ENCODE assay signal across 8 cellular contexts in the genomic region with DNA sequence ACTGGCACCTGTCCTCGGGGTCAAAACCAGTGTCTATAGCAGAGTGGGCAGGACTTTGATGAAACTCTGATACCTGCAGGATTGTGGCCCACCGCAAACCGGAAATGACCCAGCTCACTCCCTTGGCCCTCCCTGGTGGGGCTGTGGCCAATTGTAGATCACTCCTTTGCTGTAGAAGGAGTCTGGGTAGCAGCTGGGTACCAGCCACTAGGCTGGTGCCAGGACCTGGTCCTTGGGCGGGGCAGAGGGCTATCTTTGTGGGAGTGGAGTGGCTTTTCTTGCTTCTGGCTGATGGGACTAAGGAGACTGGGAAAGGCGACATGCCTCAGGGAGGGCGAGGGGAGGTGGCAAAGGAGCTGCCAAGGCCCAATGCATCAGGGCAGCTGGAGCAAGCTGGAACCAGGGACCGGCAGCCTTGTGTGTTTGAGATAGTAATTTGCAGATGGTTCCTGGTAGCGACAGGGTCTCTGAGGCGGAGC. TPM values are rescaled to one million over a fixed set of nuclear protein-coding genes. Genes with fewer than 3 reads are reported as not detected.
DNase-seq lines count a peak whose midpoint lies in the region; ATAC-seq and TF ChIP-seq lines count a peak whose summit lies in the region.

No MANE protein-coding gene starts in this region.

- peak overlapping the region in 1 of 2 donors; percentile 42 for H3K4me3 ChIP-seq in right atrium auricular region
- H3K4me3 ChIP-seq in SU-DHL-6 (ENCODE audit: insufficient read depth, low read length, poor library complexity, severe bottlenecking): peak overlapping the region; percentile 35
- peak overlapping the region; percentile 87 for H3K4me3 ChIP-seq in iPS-20b (ENCODE audit: low read length)
- peak overlapping the region; percentile 36 to 46 for H3K4me3 ChIP-seq in vagina

- H2AFZ ChIP-seq in SU-DHL-6 (ENCODE audit: low read depth, low read length, severe bottlenecking): peak overlapping the region; percentile 85

- H3K9me2 ChIP-seq in SU-DHL-6 (replicated peaks; ENCODE audit: insufficient read depth, low read length): no peaks in the 10 kb centered on the region

- no peak for ATAC-seq in Right ventricle myocardium superior (ENCODE audit: poor library complexity)
- ATAC-seq in HG02973 (IDR thresholded peaks at IDR 0.05; ENCODE audit: unreplicated experiment): no peak
- no peak for ATAC-seq in GM18858 (IDR thresholded peaks at IDR 0.05; ENCODE audit: unreplicated experiment)

- intact Hi-C loops in Right ventricle myocardium superior (cut with DNase I): no loop called here
- intact Hi-C loops in vagina (cut with DNase I): no loop called here

- no peaks in the 10 kb centered on the region for H4K20me1 ChIP-seq in SU-DHL-6 (ENCODE audit: low read depth, low read length)

- in situ Hi-C loops in ACHN (cut with HindIII; ENCODE audit: low pct_ligation_motif_present, low pct_unique_long_range_greater_than_20kb, low sequenced_read_pairs): no loop called here

- H3K9ac ChIP-seq in SU-DHL-6 (ENCODE audit: low read length) (peak overlapping the region; percentile 3; the same call in 1 of the 2 replicates), iPS-20b (ENCODE audit: low read depth, low read length) (no peak overlapping the region)

- DNase-seq in right atrium auricular region (ENCODE audit: low spot score): peak; percentile 50
- no peak for DNase-seq in Right ventricle myocardium superior
- DNase-seq in vagina (ENCODE audit: extremely low spot score in 2 of 2): no peak
- no peak for DNase-seq in ACHN

- TF ChIP-seq CTCF in right atrium auricular region (IDR thresholded peaks at IDR 0.05) (no peak), SU-DHL-6 (IDR thresholded peaks at IDR 0.05; ENCODE audit: insufficient read depth, low read length, poor library complexity, severe bottlenecking) (no peak), vagina (IDR thresholded peaks at IDR 0.05) (no peak)

- H3K27ac ChIP-seq in right atrium auricular region: no peak overlapping the region
- no peak overlapping the region for H3K27ac ChIP-seq in SU-DHL-6 (ENCODE audit: low read depth, low read length)
- H3K27ac ChIP-seq in iPS-20b (ENCODE audit: low read length): no peak overlapping the region
- no peak overlapping the region for H3K27ac ChIP-seq in vagina

- H3K27me3 ChIP-seq in right atrium auricular region (peaks cover 0 to 4% of the 10 kb centered on the region in 2 donors), SU-DHL-6 (ENCODE audit: low read length) (no peaks in the 10 kb centered on the region), iPS-20b (ENCODE audit: insufficient read depth, low read length) (peaks cover 10% of the 10 kb centered on the region), vagina (peaks cover 8% of the 10 kb centered on the region)

- peak overlapping the region; percentile 67 for H3K4me2 ChIP-seq in SU-DHL-6 (ENCODE audit: low read depth, low read length, poor library complexity, severe bottlenecking)

- H3K36me3 ChIP-seq in right atrium auricular region: no peaks in the 10 kb centered on the region
- no peaks in the 10 kb centered on the region for H3K36me3 ChIP-seq in SU-DHL-6 (ENCODE audit: low read length)
- H3K36me3 ChIP-seq in iPS-20b (ENCODE audit: insufficient read depth, low read depth, low read length): no peaks in the 10 kb centered on the region
- H3K36me3 ChIP-seq in vagina: no peaks in the 10 kb centered on the region

- no peak for TF ChIP-seq POLR2A in vagina (IDR thresholded peaks at IDR 0.05)

- H3K4me1 ChIP-seq in right atrium auricular region (peaks cover 0 to 12% of the 10 kb centered on the region in 2 donors), iPS-20b (ENCODE audit: insufficient read depth, low read length) (no peaks in the 10 kb centered on the region; the same call in 1 of the 2 replicates), vagina (peaks cover 26% of the 10 kb centered on the region)

- H3K79me2 ChIP-seq in SU-DHL-6 (ENCODE audit: insufficient read depth, low read length): no peaks in the 10 kb centered on the region

- no peaks in the 10 kb centered on the region for H3F3A ChIP-seq in SU-DHL-6 (ENCODE audit: insufficient read depth)

- H3K9me3 ChIP-seq in right atrium auricular region (no peaks in the 10 kb centered on the region), SU-DHL-6 (ENCODE audit: insufficient read depth, low read length) (no peaks in the 10 kb centered on the region), iPS-20b (ENCODE audit: insufficient read depth, low read depth, low read length) (no peaks in the 10 kb centered on the region), vagina (no peaks in the 10 kb centered on the region)

RNA-seq across cellular contexts. Expression of a gene that starts 0.4 kb away (rescaled TPM):
- total RNA-seq in right atrium auricular region (under 1 TPM in 1 of 2 donors, not detected in 1; 0.04 TPM), Right ventricle myocardium superior (2.9 TPM), vagina (27.0 TPM)

RNA-seq across cellular contexts. Expression of a gene that starts 39.6 kb away (rescaled TPM):
- total RNA-seq in right atrium auricular region: not detected
- total RNA-seq in Right ventricle myocardium superior: not detected
- not detected for total RNA-seq in vagina
